8 cellular contexts compared by ENCODE assay signal in genomic region chr10:110803830-110804338, GRCh38.
DNase-seq lines count a peak whose midpoint lies in the region; ATAC-seq and TF ChIP-seq lines count a peak whose summit lies in the region.

No MANE protein-coding gene starts in this region.

- no peaks in the 10 kb centered on the region for H3K9me3 ChIP-seq in H9 (ENCODE audit: control insufficient read depth, low read depth, low read length)

- H3K56ac ChIP-seq in H9 (ENCODE audit: insufficient read length, low read depth, low read length): no peak overlapping the region

- no peak overlapping the region for H2AK5ac ChIP-seq in H9 (ENCODE audit: insufficient read length, low read length)

- H2BK12ac ChIP-seq in H9 (ENCODE audit: insufficient read length, low read depth, low read length): no peak overlapping the region

- H3K9me3 Mint-ChIP-seq in H9: no peaks in the 10 kb centered on the region
- H3K9me3 Mint-ChIP-seq in osteocyte (ENCODE audit: unreplicated experiment): no peaks in the 10 kb centered on the region

- H2AFZ ChIP-seq in H9 (ENCODE audit: low read length): peak overlapping the region; percentile 97

- H3K4me3 Mint-ChIP-seq in H9 (no peak overlapping the region), osteocyte (ENCODE audit: unreplicated experiment) (no peak overlapping the region)

- H3K27ac Mint-ChIP-seq in H9: peak overlapping the region in 2 of 3 experiments; percentile 37 to 89; a peak in 3 of 7 replicates
- H3K27ac Mint-ChIP-seq in osteocyte (ENCODE audit: unreplicated experiment): no peak overlapping the region

- peak; percentile 70 for ATAC-seq in Right ventricle myocardium inferior

- no peak overlapping the region for H4K91ac ChIP-seq in H9 (ENCODE audit: insufficient read length, low read depth, low read length)

- H2BK20ac ChIP-seq in H9 (ENCODE audit: low read depth, low read length, poor library complexity, severe bottlenecking): no peak overlapping the region

- no peak overlapping the region for H3K27ac ChIP-seq in H9 (ENCODE audit: insufficient read length, low read depth, low read length)

- H3K79me2 ChIP-seq in H9 (ENCODE audit: insufficient read depth, low read length): no peaks in the 10 kb centered on the region

- no peak overlapping the region for H3K9ac ChIP-seq in H9 (ENCODE audit: extremely low read depth, insufficient read length, low read length)

- intact Hi-C loops in Right ventricle myocardium inferior (cut with DNase I): loop anchor here (2.0 kb wide), 1 partner anchor 89 kb away; no protein-coding TSS in a partner anchor

- no CpG with 5 or more reads among the region's 6 CpGs for WGBS in H9 (ENCODE audit: extremely low coverage, insufficient read length, low lambda C conversion rate)

- no peak overlapping the region for H3K4ac ChIP-seq in H9 (ENCODE audit: low read depth, low read length)

- no peaks in the 10 kb centered on the region for H3K79me1 ChIP-seq in H9 (ENCODE audit: insufficient read depth, low read depth, low read length, poor library complexity, severe bottlenecking)

- H3K27me3 Mint-ChIP-seq in H9 (ENCODE audit: low read depth): no peaks in the 10 kb centered on the region; the same call in none of the 2 replicates
- no peaks in the 10 kb centered on the region for H3K27me3 Mint-ChIP-seq in osteocyte (ENCODE audit: unreplicated experiment)

- no peak overlapping the region for H2BK5ac ChIP-seq in H9 (ENCODE audit: insufficient read length, low read length)

- H2BK15ac ChIP-seq in H9 (ENCODE audit: low read depth, low read length): no peak overlapping the region

- H2BK120ac ChIP-seq in H9 (ENCODE audit: low read depth, low read length, poor library complexity, severe bottlenecking): no peak overlapping the region

- no peaks in the 10 kb centered on the region for H3K23me2 ChIP-seq in H9 (ENCODE audit: insufficient read length, low read depth, low read length, poor library complexity, severe bottlenecking)

- no peaks in the 10 kb centered on the region for H4K20me1 ChIP-seq in H9 (ENCODE audit: control insufficient read depth, insufficient read depth, insufficient read length)

- no peaks in the 10 kb centered on the region for H3K27me3 ChIP-seq in H9 (ENCODE audit: insufficient read depth, low read length)

- peak overlapping the region; percentile 68 for H3K18ac ChIP-seq in H9 (ENCODE audit: insufficient read length, low read depth, low read length)

- peaks cover 5 to 6% of the 10 kb centered on the region in 2 experiments for H3K4me1 Mint-ChIP-seq in H9
- H3K4me1 Mint-ChIP-seq in osteocyte (ENCODE audit: unreplicated experiment): peaks cover 24% of the 10 kb centered on the region

- H4K5ac ChIP-seq in H9 (ENCODE audit: insufficient read length, low read depth, low read length): no peak overlapping the region

- H3T11ph ChIP-seq in H9 (ENCODE audit: low read length): no peak overlapping the region

- no peak overlapping the region for H3K4me2 ChIP-seq in H9 (ENCODE audit: insufficient read depth, insufficient read length, low read length)

- no peak overlapping the region for H3K14ac ChIP-seq in H9 (ENCODE audit: insufficient read depth, low read length)

- H3K36me3 Mint-ChIP-seq in H9 (ENCODE audit: insufficient read depth in 1 of 3, low read depth in 3 of 3): no peaks in the 10 kb centered on the region
- H3K36me3 Mint-ChIP-seq in osteocyte (ENCODE audit: unreplicated experiment): no peaks in the 10 kb centered on the region

- TF ChIP-seq CTCF in H9 (conservative IDR thresholded peaks at IDR 0.05) (peak; percentile 72), NB4 (IDR thresholded peaks at IDR 0.05; ENCODE audit: low read depth, low read length) (peak; percentile 85), osteocyte (IDR thresholded peaks at IDR 0.05) (peak; percentile 76)

- no peak overlapping the region for H3K23ac ChIP-seq in H9 (ENCODE audit: insufficient read length, low read depth, low read length)

- TF ChIP-seq POLR2A in NB4 (IDR thresholded peaks at IDR 0.05; ENCODE audit: extremely low read depth, insufficient read length): no peak

- H4K8ac ChIP-seq in H9 (replicated peaks; ENCODE audit: insufficient read length, low read depth, low read length): no peak overlapping the region

- DNase-seq in SIG-M5 treated with dmso at 0.1 percent for 504 hours (lab: John Stamatoyannopoulos, UW; ENCODE audit: unreplicated experiment) (peak; percentile 49), SIG-M5 (lab: John Stamatoyannopoulos, UW) (no peak), H9 (peak; percentile 70), NB4 (ENCODE audit: low read depth) (peak; percentile 65), Right ventricle myocardium inferior (ENCODE audit: missing footprints) (no peak), osteocyte (ENCODE audit: extremely low spot score, unreplicated experiment) (no peak), NCI-H524 treated with DMSO at 0.1 percent for 48 hours (lab: John Stamatoyannopoulos, UW) (no peak)
- DNase-seq in activated gamma-delta T cell treated with anti-CD3 and anti-CD28 coated beads, Interleukin-2, amount 50 U/mL, for 16 hours (ENCODE audit: low read depth): peak; percentile 22

- H3K4me1 ChIP-seq in H9 (ENCODE audit: insufficient read depth, low read length): no peaks in the 10 kb centered on the region

- H3K4me3 ChIP-seq in NB4 (ENCODE audit: low read depth, low read length): no peak overlapping the region

Comparison
In these comparisons a context has a peak if more than half of its experiments do, and no peak if none do; other contexts are left out.
1. DNase-seq: peak in SIG-M5 treated with dmso at 0.1 percent for 504 hours (single experiment), H9 (single experiment), NB4 (single experiment) and activated gamma-delta T cell treated with anti-CD3 and anti-CD28 coated beads, Interleukin-2, amount 50 U/mL, for 16 hours (single experiment); none in SIG-M5 (single experiment), Right ventricle myocardium inferior (single experiment), osteocyte (single experiment) and NCI-H524 treated with DMSO at 0.1 percent for 48 hours (single experiment).
2. Peak in every context shown above with its lines, with median percentiles within 50 percentile points of each other: CTCF ChIP-seq.